11 cellular contexts compared by ENCODE assay signal in the genomic region with DNA sequence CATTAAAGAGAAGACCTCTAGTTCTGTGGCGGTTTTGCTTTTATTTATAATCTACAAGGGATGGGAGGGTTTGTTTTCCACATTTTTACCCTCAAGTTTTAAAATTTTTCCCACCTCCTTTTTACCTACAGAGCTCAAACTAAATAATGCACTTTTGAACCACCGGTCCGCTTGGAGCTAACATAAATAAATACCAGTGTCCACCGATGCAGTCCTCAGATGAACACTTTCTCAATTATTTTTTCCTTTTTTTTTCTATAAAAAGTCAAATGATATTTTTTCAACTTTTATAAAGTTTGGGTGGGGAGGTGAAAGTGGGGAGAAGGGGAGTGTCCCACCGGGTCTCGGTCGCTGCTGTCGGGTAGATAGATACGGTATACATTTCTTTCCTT. TPM values are rescaled to one million over a fixed set of nuclear protein-coding genes. Genes with fewer than 3 reads are reported as not detected.
DNase-seq lines count a peak whose midpoint lies in the region; ATAC-seq and TF ChIP-seq lines count a peak whose summit lies in the region.
"Had no signal": no experiment of that assay in that cellular context is flagged by ENCODE, and none has a peak within 500 bp of the region (broad histone marks: within the 10 kb centered on the region; RNA-seq: fewer than 3 reads in every experiment).

No MANE protein-coding gene starts in this region.

- H3K4me3 ChIP-seq in PC-9 (peak overlapping the region; percentile 84), muscle layer of colon (ENCODE audit: low read depth in 1 of 2, low read length in 2 of 2) (peak overlapping the region; percentile 68 to 82), upper lobe of left lung (peak overlapping the region; percentile 78 to 94 (median 86))

- POLR2A ChIA-PET in PC-9 (lab: Charles Lee; ENCODE audit: unreplicated experiment): no interaction called here

- H3K9ac ChIP-seq in muscle layer of colon (ENCODE audit: low read length): peak overlapping the region; percentile 53

- peaks cover 18% of the 10 kb centered on the region for H3K36me3 Mint-ChIP-seq in endothelial cell (ENCODE audit: low read depth, unreplicated experiment)

- peaks cover 5% of the 10 kb centered on the region for H4K20me1 ChIP-seq in PC-9 (ENCODE audit: insufficient read depth)

- TF ChIP-seq CTCF in PC-9 (conservative IDR thresholded peaks at IDR 0.05): no peak
- no peak for TF ChIP-seq CTCF in endothelial cell (IDR thresholded peaks at IDR 0.05; ENCODE audit: unreplicated experiment)
- TF ChIP-seq CTCF in upper lobe of left lung (IDR thresholded peaks at IDR 0.05): no peak

- H3K4me2 ChIP-seq in PC-9: peak overlapping the region; percentile 88

- H2AFZ ChIP-seq in PC-9: no peak overlapping the region

- H3K27me3 Mint-ChIP-seq in endothelial cell (ENCODE audit: unreplicated experiment): peaks cover 31% of the 10 kb centered on the region

- no peak for ATAC-seq in upper lobe of left lung (ENCODE audit: low FRiP score in 2 of 2)
- no peak for ATAC-seq in GM21367 (IDR thresholded peaks at IDR 0.05; ENCODE audit: unreplicated experiment)
- ATAC-seq: stimulated activated effector memory CD8-positive, alpha-beta T cell treated with anti-CD3 and anti-CD28 coated beads, Interleukin-12 subunit alpha, Interleukin-12 subunit beta, amount 100 ng/mL, for 72 hours had no signal

- H3K9me2 ChIP-seq in PC-9 (ENCODE audit: insufficient read depth): no peaks in the 10 kb centered on the region

- H3K9me3 ChIP-seq in PC-9 (ENCODE audit: insufficient read depth, low read depth) (no peaks in the 10 kb centered on the region), muscle layer of colon (ENCODE audit: low read length) (no peaks in the 10 kb centered on the region), upper lobe of left lung (no peaks in the 10 kb centered on the region)

- H3K79me2 ChIP-seq in PC-9 (ENCODE audit: low read depth): peaks cover 78% of the 10 kb centered on the region

- no peaks in the 10 kb centered on the region for H3K36me3 ChIP-seq in PC-9 (ENCODE audit: low read depth)
- H3K36me3 ChIP-seq in muscle layer of colon (ENCODE audit: insufficient read depth, low read length): peaks cover 6% of the 10 kb centered on the region
- peaks cover 0 to 14% (median 6%) of the 10 kb centered on the region in 4 donors for H3K36me3 ChIP-seq in upper lobe of left lung

- H3K27ac Mint-ChIP-seq in endothelial cell (ENCODE audit: unreplicated experiment): no peak overlapping the region
- H3K27ac Mint-ChIP-seq: activated B cell treated with CpG ODN at 0.5 μM for 24 hours; activated naive CD4-positive, alpha-beta T cell treated with anti-CD3 and anti-CD28 coated beads, Interleukin-2, amount 50 U/mL, for 24 hours; stimulated activated effector memory CD8-positive, alpha-beta T cell treated with anti-CD3 and anti-CD28 coated beads, Interleukin-12 subunit alpha, Interleukin-12 subunit beta, amount 100 ng/mL, for 72 hours had no signal

- peak in 1 of 2 experiments; percentile 34 for DNase-seq in PC-9
- no peak for DNase-seq in endothelial cell (ENCODE audit: low spot score)
- DNase-seq in upper lobe of left lung: no peak
- DNase-seq in midbrain (lab: John Stamatoyannopoulos, UW): no peak
- DNase-seq in mucosa of gallbladder (ENCODE audit: low spot score): no peak
- DNase-seq: activated B cell treated with CpG ODN at 0.5 μM for 24 hours; NK-92 treated with Interleukin-12 subunit alpha and Interleukin-12 subunit beta, amount 100 ng/mL, for 24 hours had no signal

- no TSS peak for BruUV-seq in PC-9 (replicated peaks; lab: Mats Ljungman, UMichigan)

- intact Hi-C loops in PC-9 (cut with micrococcal nuclease; ENCODE audit: unreplicated experiment): loop anchor here (2.0 kb wide), 2 partner anchors 905 to 1149 kb away; no protein-coding TSS in a partner anchor

- H3K4me1 ChIP-seq in PC-9 (replicated peaks; ENCODE audit: insufficient read depth) (peaks cover 14% of the 10 kb centered on the region), muscle layer of colon (ENCODE audit: insufficient read depth, low read length) (no peaks in the 10 kb centered on the region), upper lobe of left lung (peaks cover 5 to 44% (median 17%) of the 10 kb centered on the region in 4 donors)

- no peak for TF ChIP-seq POLR2A in upper lobe of left lung (IDR thresholded peaks at IDR 0.05)

- CTCF ChIA-PET in PC-9 (lab: Charles Lee): interaction anchor here (0.7 kb wide), 1 partner anchor 150 kb away, joined by 3 read pairs; no protein-coding TSS in a partner anchor

- H3K27me3 ChIP-seq in PC-9 (ENCODE audit: insufficient read depth, low read depth) (no peaks in the 10 kb centered on the region), muscle layer of colon (ENCODE audit: control insufficient read depth in 1 of 2, insufficient read depth in 2 of 2, low read length in 2 of 2) (no peaks in the 10 kb centered on the region), upper lobe of left lung (peaks cover 0 to 7% (median 3%) of the 10 kb centered on the region in 4 donors)

- peak overlapping the region; percentile 90 for H3K27ac ChIP-seq in PC-9
- H3K27ac ChIP-seq in muscle layer of colon (ENCODE audit: low read depth, low read length): peak overlapping the region; percentile 84
- H3K27ac ChIP-seq in upper lobe of left lung: peak overlapping the region; percentile 98

- peak overlapping the region; percentile 67 for H3K4me3 Mint-ChIP-seq in endothelial cell (ENCODE audit: unreplicated experiment)
- H3K4me3 Mint-ChIP-seq: activated B cell treated with CpG ODN at 0.5 μM for 24 hours; stimulated activated effector memory CD8-positive, alpha-beta T cell treated with anti-CD3 and anti-CD28 coated beads, Interleukin-12 subunit alpha, Interleukin-12 subunit beta, amount 100 ng/mL, for 72 hours had no signal

- 37 to 58% methylated on average over 9 of the region's 9 CpGs for WGBS in upper lobe of left lung, 2 donors

- H3K9me3 Mint-ChIP-seq in endothelial cell (ENCODE audit: unreplicated experiment): no peaks in the 10 kb centered on the region
- H3K9me3 Mint-ChIP-seq: activated B cell treated with CpG ODN at 0.5 μM for 24 hours; activated naive CD4-positive, alpha-beta T cell treated with anti-CD3 and anti-CD28 coated beads, Interleukin-2, amount 50 U/mL, for 24 hours; stimulated activated effector memory CD8-positive, alpha-beta T cell treated with anti-CD3 and anti-CD28 coated beads, Interleukin-12 subunit alpha, Interleukin-12 subunit beta, amount 100 ng/mL, for 72 hours had no signal

- peaks cover 16% of the 10 kb centered on the region for H3F3A ChIP-seq in PC-9 (ENCODE audit: insufficient read depth, low read depth)

- peaks cover 19% of the 10 kb centered on the region for H3K4me1 Mint-ChIP-seq in endothelial cell (ENCODE audit: unreplicated experiment)

- TF ChIP-seq EP300 in upper lobe of left lung (IDR thresholded peaks at IDR 0.05): no peak

RNA-seq across cellular contexts. Expression of gene ZNF503, which starts 3.3 kb away (rescaled TPM):
- total RNA-seq in PC-9 (2021) (1.4 and 1.5 TPM in 2 replicates), endothelial cell (ENCODE audit: unreplicated experiment) (8.9 TPM), upper lobe of left lung (10 to 100 TPM; 15.0 to 44.6 (median 23.5) TPM), mucosa of gallbladder (15.9 TPM)
- total RNA-seq: activated B cell treated with CpG ODN at 0.5 μM for 24 hours had no signal

RNA-seq across cellular contexts. Expression of gene LRMDA, which starts 33.2 kb away (rescaled TPM):
- total RNA-seq in PC-9 (2021) (not detected in 2 replicates), endothelial cell (ENCODE audit: unreplicated experiment) (19.4 TPM), upper lobe of left lung (100 to 1,000 TPM in 1 of 6 donors, 10 to 100 TPM in 5; 12.8 to 185 (median 18.1) TPM), mucosa of gallbladder (17.1 TPM)
- total RNA-seq: activated B cell treated with CpG ODN at 0.5 μM for 24 hours had no signal
